ENCODE assay signal across 30 cellular contexts in the genomic region with DNA sequence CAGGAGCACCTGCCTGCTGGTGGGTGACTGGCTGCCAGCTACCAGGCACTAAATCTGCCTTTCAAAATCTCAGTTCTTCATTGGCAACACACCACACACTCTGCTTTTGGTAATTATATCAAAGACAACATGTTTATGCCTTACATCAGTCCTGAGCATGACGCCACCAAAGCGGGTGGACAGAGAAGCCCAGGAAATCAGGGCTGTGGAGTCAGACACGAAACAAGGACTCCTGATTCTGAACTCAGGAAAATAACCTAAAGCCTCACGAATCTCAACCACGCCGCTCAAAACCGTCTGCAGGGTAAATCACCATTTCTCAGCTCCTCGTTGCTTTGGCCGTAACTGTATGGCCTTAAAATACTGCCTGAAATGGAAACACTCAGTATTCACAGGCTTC.
"Had no signal": no experiment of that assay in that cellular context is flagged by ENCODE, and none has a peak within 500 bp of the region (broad histone marks: within the 10 kb centered on the region; RNA-seq: fewer than 3 reads in every experiment).

No MANE protein-coding gene starts in this region.

- FAIRE-seq: pancreas had no signal

- H3K9me3 Mint-ChIP-seq: natural killer cell; nephron; stimulated activated memory B cell treated with anti-CD40 and anti-IgM and Interleukin-4, amounts not matched to agents 10 μg/mL and 1 μg/mL and 100 μg/mL, for 72 hours; stimulated activated naive CD8-positive, alpha-beta T cell treated with anti-CD3 and anti-CD28 coated beads, Interleukin-15, amount 100 ng/mL, for 72 hours; type B pancreatic cell had no signal

- H3K9me3 ChIP-seq: pancreas, psoas muscle, right lobe of liver, suprapubic skin, testis, tibial artery, transverse colon, upper lobe of right lung, uterus had no signal

- DNase-seq: naive thymus-derived CD4-positive, alpha-beta T cell; natural killer cell; occipital lobe; pancreas; psoas muscle; right cardiac atrium; right lobe of liver; spleen; stimulated activated CD4-positive, alpha-beta T cell treated with anti-CD3 and anti-CD28 coated beads, Interleukin-12 subunit alpha, Interleukin-12 subunit beta, amount 100 ng/mL, for 4 hours; stimulated activated CD4-positive, alpha-beta T cell treated with anti-CD3 and anti-CD28 coated beads, Interleukin-1b, Interleukin-23, amount 100 ng/mL, for 48 hours; stimulated activated CD4-positive, alpha-beta T cell treated with anti-CD3 and anti-CD28 coated beads, Interleukin-4, amount 100 ng/mL, for 1 hour; stimulated activated CD4-positive, alpha-beta T cell treated with anti-CD3 and anti-CD28 coated beads, Interleukin-4, amount 100 ng/mL, for 4 hours; stimulated activated CD8-positive, alpha-beta memory T cell treated with anti-CD3 and anti-CD28 coated beads, Interleukin-4, amount 100 ng/mL, for 48 hours; stimulated activated naive CD4-positive, alpha-beta T cell; stimulated activated naive CD8-positive, alpha-beta T cell treated with anti-CD3 and anti-CD28 coated beads, Interleukin-15, amount 100 ng/mL, for 72 hours; stimulated activated naive CD8-positive, alpha-beta T cell treated with anti-CD3 and anti-CD28 coated beads, Interleukin-15, Interleukin-2, amounts not matched to agents 100 U/mL and 50 U/mL, for 24 hours; substantia nigra; testis; tibial artery; transverse colon; uterus had no signal

- H3K27ac ChIP-seq: neural progenitor cell, pancreas, psoas muscle, right lobe of liver, skin epidermis, spleen, suprapubic skin, testis, tibial artery, transverse colon, upper lobe of right lung, uterus had no signal

- ATAC-seq: naive thymus-derived CD4-positive, alpha-beta T cell; natural killer cell; pancreas; psoas muscle; right cardiac atrium; stimulated activated memory B cell treated with anti-CD40 and anti-IgM and Interleukin-4, amounts not matched to agents 10 μg/mL and 1 μg/mL and 100 μg/mL, for 72 hours; stimulated activated naive CD8-positive, alpha-beta T cell treated with anti-CD3 and anti-CD28 coated beads, Interleukin-15, amount 100 ng/mL, for 72 hours; stimulated activated naive CD8-positive, alpha-beta T cell treated with anti-CD3 and anti-CD28 coated beads, Interleukin-15, Interleukin-2, amounts not matched to agents 100 U/mL and 50 U/mL, for 24 hours had no signal

- H3K27me3 Mint-ChIP-seq: naive thymus-derived CD4-positive, alpha-beta T cell; stimulated activated memory B cell treated with anti-CD40 and anti-IgM and Interleukin-4, amounts not matched to agents 10 μg/mL and 1 μg/mL and 100 μg/mL, for 72 hours; stimulated activated naive CD8-positive, alpha-beta T cell treated with anti-CD3 and anti-CD28 coated beads, Interleukin-15, amount 100 ng/mL, for 72 hours had no signal

- H3K36me3 Mint-ChIP-seq: naive thymus-derived CD4-positive, alpha-beta T cell; natural killer cell; neural progenitor cell; stimulated activated memory B cell treated with anti-CD40 and anti-IgM and Interleukin-4, amounts not matched to agents 10 μg/mL and 1 μg/mL and 100 μg/mL, for 72 hours; type B pancreatic cell had no signal

- H3K4me1 ChIP-seq: neural progenitor cell, pancreas, psoas muscle, right lobe of liver, spleen, suprapubic skin, testis, tibial artery, transverse colon, upper lobe of right lung, uterus had no signal

- H3K4me1 Mint-ChIP-seq: naive thymus-derived CD4-positive, alpha-beta T cell; natural killer cell; nephron; stimulated activated memory B cell treated with anti-CD40 and anti-IgM and Interleukin-4, amounts not matched to agents 10 μg/mL and 1 μg/mL and 100 μg/mL, for 72 hours; stimulated activated naive CD8-positive, alpha-beta T cell treated with anti-CD3 and anti-CD28 coated beads, Interleukin-15, amount 100 ng/mL, for 72 hours had no signal

- H3K4me3 Mint-ChIP-seq: naive thymus-derived CD4-positive, alpha-beta T cell; natural killer cell; nephron; neural progenitor cell; stimulated activated memory B cell treated with anti-CD40 and anti-IgM and Interleukin-4, amounts not matched to agents 10 μg/mL and 1 μg/mL and 100 μg/mL, for 72 hours; stimulated activated naive CD8-positive, alpha-beta T cell treated with anti-CD3 and anti-CD28 coated beads, Interleukin-15, amount 100 ng/mL, for 72 hours; type B pancreatic cell had no signal

- H3K36me3 ChIP-seq: neural progenitor cell, pancreas, right lobe of liver, spleen, suprapubic skin, tibial artery, transverse colon, upper lobe of right lung, uterus had no signal

- H3K4me3 ChIP-seq: neural progenitor cell, pancreas, psoas muscle, right lobe of liver, skin epidermis, smooth muscle cell, spleen, suprapubic skin, testis, tibial artery, transverse colon, upper lobe of right lung, uterus had no signal

- H3K9ac ChIP-seq: neural progenitor cell had no signal

- H3K27ac Mint-ChIP-seq: naive thymus-derived CD4-positive, alpha-beta T cell; natural killer cell; nephron; neural progenitor cell; progenitor cell of endocrine pancreas; stimulated activated memory B cell treated with anti-CD40 and anti-IgM and Interleukin-4, amounts not matched to agents 10 μg/mL and 1 μg/mL and 100 μg/mL, for 72 hours; stimulated activated naive CD8-positive, alpha-beta T cell treated with anti-CD3 and anti-CD28 coated beads, Interleukin-15, amount 100 ng/mL, for 72 hours; type B pancreatic cell had no signal
